1 cellular context compared by ENCODE assay signal in the genomic region with DNA sequence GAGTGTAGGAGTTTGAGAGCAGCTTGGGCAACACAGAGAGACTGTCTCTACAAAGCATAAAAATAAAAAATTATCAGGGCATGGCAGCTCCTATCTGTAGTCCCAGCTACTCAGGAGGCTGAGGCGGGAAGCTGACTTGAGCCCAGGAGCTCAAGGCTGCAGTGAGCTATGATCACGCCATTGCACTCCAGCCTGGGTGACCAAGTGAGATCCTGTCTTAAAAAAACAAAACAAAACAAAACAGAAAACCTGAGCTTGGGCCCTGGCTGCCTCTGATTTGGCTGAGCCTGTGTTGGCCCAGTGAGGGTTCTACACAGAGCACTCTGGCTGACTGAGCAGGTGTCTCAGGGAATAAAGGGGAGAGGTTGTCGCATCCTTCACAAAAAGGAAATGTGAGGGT.
TF ChIP-seq lines count a peak whose summit lies in the region.

No MANE protein-coding gene starts in this region.

TF ChIP-seq in K562, 482 proteins besides CTCF, POLR2A, EP300 and RAD21:
- TF ChIP-seq, protein P1, sequence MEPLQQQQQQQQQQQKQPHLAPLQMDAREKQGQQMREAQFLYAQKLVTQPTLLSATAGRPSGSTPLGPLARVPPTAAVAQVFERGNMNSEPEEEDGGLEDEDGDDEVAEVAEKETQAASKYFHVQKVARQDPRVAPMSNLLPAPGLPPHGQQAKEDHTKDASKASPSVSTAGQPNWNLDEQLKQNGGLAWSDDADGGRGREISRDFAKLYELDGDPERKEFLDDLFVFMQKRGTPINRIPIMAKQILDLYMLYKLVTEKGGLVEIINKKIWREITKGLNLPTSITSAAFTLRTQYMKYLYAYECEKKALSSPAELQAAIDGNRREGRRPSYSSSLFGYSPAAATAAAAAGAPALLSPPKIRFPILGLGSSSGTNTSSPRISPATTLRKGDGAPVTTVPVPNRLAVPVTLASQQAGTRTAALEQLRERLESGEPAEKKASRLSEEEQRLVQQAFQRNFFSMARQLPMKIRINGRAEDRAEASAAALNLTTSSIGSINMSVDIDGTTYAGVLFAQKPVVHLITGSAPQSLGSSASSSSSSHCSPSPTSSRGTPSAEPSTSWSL (CRISPR knock-in tag; IDR thresholded peaks at IDR 0.05; ENCODE audit: borderline replicate concordance): no peak
- no peak for TF ChIP-seq ZNF384 (IDR thresholded peaks at IDR 0.05; ENCODE audit: low read depth, low read length)
- no peak for TF ChIP-seq CREB3L1 (IDR thresholded peaks at IDR 0.05; ENCODE audit: borderline replicate concordance, low read depth)
- TF ChIP-seq ZNF518B (CRISPR knock-in tag; IDR thresholded peaks at IDR 0.05): no peak
- no peak for TF ChIP-seq TAF9B (IDR thresholded peaks at IDR 0.05; ENCODE audit: partially characterized antibody)
- TF ChIP-seq, protein P2, sequence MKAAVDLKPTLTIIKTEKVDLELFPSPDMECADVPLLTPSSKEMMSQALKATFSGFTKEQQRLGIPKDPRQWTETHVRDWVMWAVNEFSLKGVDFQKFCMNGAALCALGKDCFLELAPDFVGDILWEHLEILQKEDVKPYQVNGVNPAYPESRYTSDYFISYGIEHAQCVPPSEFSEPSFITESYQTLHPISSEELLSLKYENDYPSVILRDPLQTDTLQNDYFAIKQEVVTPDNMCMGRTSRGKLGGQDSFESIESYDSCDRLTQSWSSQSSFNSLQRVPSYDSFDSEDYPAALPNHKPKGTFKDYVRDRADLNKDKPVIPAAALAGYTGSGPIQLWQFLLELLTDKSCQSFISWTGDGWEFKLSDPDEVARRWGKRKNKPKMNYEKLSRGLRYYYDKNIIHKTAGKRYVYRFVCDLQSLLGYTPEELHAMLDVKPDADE (conservative IDR thresholded peaks at IDR 0.05; ENCODE audit: control insufficient read depth, low read depth, low read length): no peak
- TF ChIP-seq HNRNPLL (IDR thresholded peaks at IDR 0.05; ENCODE audit: low read depth, low read length, poor library complexity, severe bottlenecking): no peak
TF ChIP-seq in K562: peak in this region for 0.
